In the genomic region with DNA sequence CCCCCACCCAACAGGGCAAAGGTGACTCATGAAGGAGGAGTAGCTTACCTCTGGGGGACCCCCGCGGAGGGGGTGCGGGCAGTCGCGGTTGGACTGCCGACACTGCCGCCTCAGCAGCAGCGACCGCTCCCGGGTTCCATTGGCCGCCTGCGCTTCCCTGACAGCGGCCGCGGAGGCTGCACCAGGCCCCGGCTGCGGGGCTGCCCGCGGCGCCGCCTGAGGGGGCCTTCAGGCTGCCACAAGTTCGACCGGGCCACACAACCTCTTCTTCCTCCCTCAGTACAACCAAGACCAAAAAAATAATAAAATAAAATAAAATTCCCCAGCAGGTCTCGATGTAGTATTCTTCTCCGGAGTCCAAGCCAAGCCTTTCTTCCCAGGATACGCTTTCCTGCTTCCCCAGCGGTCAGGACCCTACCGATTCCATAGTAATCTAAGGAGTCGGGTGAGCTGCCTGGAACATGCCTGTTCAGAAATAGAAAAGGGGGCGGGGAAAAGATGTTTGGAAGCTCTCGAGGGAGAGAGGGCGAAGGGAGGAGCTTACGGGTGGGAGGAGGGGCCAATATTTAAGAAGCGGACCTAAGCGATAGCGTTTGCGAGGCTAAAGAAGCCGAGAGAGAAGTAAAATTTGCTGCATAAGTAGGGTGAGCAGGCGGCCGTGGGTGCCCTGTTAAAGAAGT, we compare ENCODE assay signal across 8 cellular contexts. TPM values are rescaled to one million over a fixed set of nuclear protein-coding genes. Genes with fewer than 3 reads are reported as not detected.
DNase-seq lines count a peak whose midpoint lies in the region; ATAC-seq, FAIRE-seq and TF ChIP-seq lines count a peak whose summit lies in the region.

A gene (minus strand): TSS at position 194 of the 680 bp plus-strand sequence. CDS start 10,935 bp downstream, outside the sequence.

- H2BK120ac ChIP-seq in IMR-90 (ENCODE audit: low read depth, low read length) = peak within 1 kb of the TSS; percentile 92

- H3K14ac ChIP-seq in IMR-90 (replicated peaks; ENCODE audit: low read depth, low read length) = peak within 1 kb of the TSS; percentile 98

- peak within 1 kb of the TSS; percentile 100 for H3K4me2 ChIP-seq in IMR-90 (ENCODE audit: low read depth, low read length)
- H3K4me2 ChIP-seq in OCI-LY7 (ENCODE audit: low read length) = peak within 1 kb of the TSS; percentile 90

- H3K4ac ChIP-seq in IMR-90 (ENCODE audit: low read depth, low read length) = peak within 1 kb of the TSS; percentile 94

- TF ChIP-seq CTCF in IMR-90 (conservative IDR thresholded peaks at IDR 0.05; ENCODE audit: low read depth, low read length) (no peak), OCI-LY7 (conservative IDR thresholded peaks at IDR 0.05; ENCODE audit: low read length) (no peak)

- H3K18ac ChIP-seq in IMR-90 (ENCODE audit: low read depth, low read length) = peak within 1 kb of the TSS; percentile 94

- H3K4me3 ChIP-seq in IMR-90 (ENCODE audit: insufficient read depth, low read depth, low read length) (peak within 1 kb of the TSS; percentile 88), OCI-LY7 (ENCODE audit: low read depth, low read length, poor library complexity, severe bottlenecking) (peak within 1 kb of the TSS; percentile 74)

- peak within 1 kb of the TSS; percentile 94 to 97 for H4K8ac ChIP-seq in IMR-90 (ENCODE audit: low read depth in 2 of 2, low read length in 2 of 2)

- no peaks in the 10 kb centered on the region for H3K27me3 ChIP-seq in IMR-90 (ENCODE audit: control insufficient read depth, insufficient read depth, low read length)

- H2BK5ac ChIP-seq in IMR-90 (ENCODE audit: low read depth, low read length, poor library complexity, severe bottlenecking) = peak within 1 kb of the TSS; percentile 92

- H3K36me3 ChIP-seq in IMR-90 (ENCODE audit: control insufficient read depth, insufficient read depth, low read length) (peaks cover 15% of the 10 kb centered on the region), OCI-LY7 (ENCODE audit: insufficient read depth, low read length) (peaks cover 28% of the 10 kb centered on the region)

- H3K79me2 ChIP-seq in OCI-LY7 (ENCODE audit: insufficient read depth, low read depth, low read length) = peaks cover 17% of the 10 kb centered on the region

- peak; percentile 79 for TF ChIP-seq POLR2A in IMR-90 (IDR thresholded peaks at IDR 0.05; ENCODE audit: low read depth, low read length)

- peak; percentile 89 for FAIRE-seq in endometrium (lab: Jason Lieb, UNC)

- TF ChIP-seq RAD21 in IMR-90 (IDR thresholded peaks at IDR 0.05; ENCODE audit: low read length) = no peak

- H3K27ac ChIP-seq in IMR-90 (ENCODE audit: insufficient read depth, low read length) (peak within 1 kb of the TSS; percentile 88), OCI-LY7 (ENCODE audit: low read depth, low read length, poor library complexity, severe bottlenecking) (peak within 1 kb of the TSS; percentile 67)

- POLR2A ChIA-PET in IMR-90 (lab: Charles Lee; ENCODE audit: unreplicated experiment) (interaction anchor here (0.5 to 1.6 kb wide), 5 partner anchors 13 to 22 kb away, joined by 3 to 4 read pairs (median 4); no protein-coding TSS in a partner anchor), OCI-LY7 (lab: Charles Lee) (interaction anchor here (0.6 to 2.8 kb wide), 13 partner anchors 9 to 363 kb away, joined by 3 to 11 read pairs (median 3); a partner anchor contains a TSS)

- intact Hi-C loops in IMR-90 (cut with micrococcal nuclease) = loop anchor here (1.0 to 10.0 kb wide), 2 partner anchors 16 to 217 kb away; a partner anchor contains a TSS
- intact Hi-C loops in OCI-LY7 (cut with micrococcal nuclease; ENCODE audit: unreplicated experiment) = loop anchor here (5.0 kb wide), 1 partner anchor 45 kb away; a partner anchor contains a TSS

- H3K56ac ChIP-seq in IMR-90 (ENCODE audit: extremely low read depth, insufficient read depth, low read length) = peak within 1 kb of the TSS; percentile 99

- peaks cover 11 to 47% of the 10 kb centered on the region in 2 experiments for H3K79me1 ChIP-seq in IMR-90 (ENCODE audit: low read depth in 1 of 2, low read length in 2 of 2)

- H3K4me1 ChIP-seq in IMR-90 (ENCODE audit: control insufficient read depth, insufficient read depth, low read length) (peaks cover 9% of the 10 kb centered on the region), OCI-LY7 (ENCODE audit: insufficient read depth, low read length, poor library complexity, severe bottlenecking) (peaks cover 23% of the 10 kb centered on the region)

- dilution Hi-C loops in IMR-90 (cut with HindIII; ENCODE audit: low sequenced_read_pairs, unreplicated experiment) = no loop called here

- BruUV-seq in IMR-90 (replicated peaks; lab: Mats Ljungman, UMichigan) (no TSS peak), OCI-LY7 (replicated peaks; lab: Mats Ljungman, UMichigan) (no TSS peak)

- H3K23ac ChIP-seq in IMR-90 (ENCODE audit: low read depth, low read length) = peak within 1 kb of the TSS; percentile 92

- peak within 1 kb of the TSS; percentile 90 for H3K9ac ChIP-seq in IMR-90 (ENCODE audit: low read depth, low read length)

- DNase-seq in CMK (ENCODE audit: low read depth) (peak; percentile 87), IMR-90 (peak; percentile 98), OCI-LY7 (ENCODE audit: low spot score) (peak; percentile 97), mesenteric fat pad (ENCODE audit: low spot score) (no peak)
- peak; percentile 86 for DNase-seq in activated CD8-positive, alpha-beta memory T cell treated with anti-CD3 and anti-CD28 coated beads, Interleukin-2, amount 50 U/mL, for 48 hours
- DNase-seq in stimulated activated CD8-positive, alpha-beta memory T cell treated with anti-CD3 and anti-CD28 coated beads, Interleukin-15, amount 100 ng/mL, for 1 hour (ENCODE audit: low read depth) = peak; percentile 77

- peak within 1 kb of the TSS; percentile 90 for H2AK9ac ChIP-seq in IMR-90 (replicated peaks; ENCODE audit: low read depth, low read length, poor library complexity)

- peaks cover 12% of the 10 kb centered on the region for H3K9me1 ChIP-seq in IMR-90 (ENCODE audit: insufficient read depth, low read length)

- WGBS in IMR-90 (ENCODE audit: extremely low coverage in 2 of 2, insufficient read length in 1 of 2), 2 experiments = 0% methylated on average over 1 of the region's 40 CpGs; no CpG with 5 or more reads in 1 of the 2 experiments

- H2AFZ ChIP-seq in IMR-90 (replicated peaks; ENCODE audit: low read length, poor library complexity) (peak within 1 kb of the TSS; percentile 96), OCI-LY7 (ENCODE audit: low read length) (peak within 1 kb of the TSS; percentile 85)

- ATAC-seq in GM21423 (IDR thresholded peaks at IDR 0.05; ENCODE audit: unreplicated experiment) (peak; percentile 83), IMR-90 (ENCODE audit: low read depth) (peak; percentile 96)

- no peaks in the 10 kb centered on the region for H3K9me2 ChIP-seq in OCI-LY7 (ENCODE audit: insufficient read depth, low read length)

- peak within 1 kb of the TSS; percentile 80; the same call in 2 of the 3 replicates for H2BK15ac ChIP-seq in IMR-90 (ENCODE audit: low read depth, low read length)

- H2BK20ac ChIP-seq in IMR-90 (ENCODE audit: low read depth, low read length) = peak within 1 kb of the TSS; percentile 66; the same call in 1 of the 2 replicates

- peak within 1 kb of the TSS; percentile 96 for H4K91ac ChIP-seq in IMR-90 (ENCODE audit: insufficient read depth, low read depth, low read length)

- H3K9me3 ChIP-seq in IMR-90 (ENCODE audit: control insufficient read depth, insufficient read depth, low read length) (no peaks in the 10 kb centered on the region), OCI-LY7 (ENCODE audit: low read length) (no peaks in the 10 kb centered on the region)

- H4K5ac ChIP-seq in IMR-90 (ENCODE audit: low read depth, low read length) = peak within 1 kb of the TSS; percentile 81

- in situ Hi-C loops in IMR-90 (cut with MboI; ENCODE audit: low sequenced_read_pairs) = no loop called here

- CTCF ChIA-PET in IMR-90 (lab: Yijun Ruan, JAX) (interaction anchor here (1.3 to 1.5 kb wide), 3 partner anchors 13 to 26 kb away, joined by 5 read pairs; no protein-coding TSS in a partner anchor), OCI-LY7 (lab: Charles Lee; ENCODE audit: unreplicated experiment) (interaction anchor here (0.6 to 1.6 kb wide), 5 partner anchors 14 to 759 kb away, joined by 3 to 7 read pairs (median 4); a partner anchor contains a TSS)

- peaks cover 17% of the 10 kb centered on the region for H4K20me1 ChIP-seq in IMR-90 (ENCODE audit: insufficient read depth, low read length)
- H4K20me1 ChIP-seq in OCI-LY7 (ENCODE audit: insufficient read depth, low read length) = no peaks in the 10 kb centered on the region

- H2AK5ac ChIP-seq in IMR-90 (ENCODE audit: low read depth, low read length) = peak within 1 kb of the TSS; percentile 89

TF ChIP-seq in IMR-90, 13 proteins besides CTCF, POLR2A, EP300 and RAD21:
- TF ChIP-seq SMC3 (IDR thresholded peaks at IDR 0.05; ENCODE audit: low read depth, low read length) (no peak), MAFK (IDR thresholded peaks at IDR 0.05; ENCODE audit: low read depth, low read length) (no peak), RFX5 (IDR thresholded peaks at IDR 0.05; ENCODE audit: low read depth, low read length) (no peak), CHD1 (IDR thresholded peaks at IDR 0.05; ENCODE audit: low read depth, low read length) (no peak), MAZ (IDR thresholded peaks at IDR 0.05; ENCODE audit: borderline replicate concordance, low read depth, low read length) (peak; percentile 39; the same call in 1 of the 2 replicates), MXI1 (IDR thresholded peaks at IDR 0.05; ENCODE audit: borderline replicate concordance, low read depth, low read length) (peak; percentile 54; the same call in 1 of the 2 replicates), RCOR1 (IDR thresholded peaks at IDR 0.05; ENCODE audit: insufficient replicate concordance, low read length) (no peak)
- TF ChIP-seq, protein P1, sequence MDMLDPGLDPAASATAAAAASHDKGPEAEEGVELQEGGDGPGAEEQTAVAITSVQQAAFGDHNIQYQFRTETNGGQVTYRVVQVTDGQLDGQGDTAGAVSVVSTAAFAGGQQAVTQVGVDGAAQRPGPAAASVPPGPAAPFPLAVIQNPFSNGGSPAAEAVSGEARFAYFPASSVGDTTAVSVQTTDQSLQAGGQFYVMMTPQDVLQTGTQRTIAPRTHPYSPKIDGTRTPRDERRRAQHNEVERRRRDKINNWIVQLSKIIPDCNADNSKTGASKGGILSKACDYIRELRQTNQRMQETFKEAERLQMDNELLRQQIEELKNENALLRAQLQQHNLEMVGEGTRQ (IDR thresholded peaks at IDR 0.05; ENCODE audit: low read depth, low read length) = no peak

RNA-seq across cellular contexts. Expression of the gene that starts here (rescaled TPM):
- total RNA-seq in IMR-90 (2012; rRNA removed) (77.2 and 94.5 TPM in 2 replicates), OCI-LY7 (2022) (50.6 and 60.4 TPM in 2 replicates), mesenteric fat pad (84.4 TPM)
- 82.4 and 91.5 TPM in 2 replicates for polyA plus RNA-seq in IMR-90 (2012; rRNA removed)
- polyA plus RNA-seq in IMR-90 (2012; cell fraction: cytosol; rRNA removed) = 47.9 and 66.0 TPM in 2 replicates
- 103 and 135 TPM in 2 replicates for polyA plus RNA-seq in IMR-90 (2012; cell fraction: nucleus; rRNA removed; ENCODE audit: low replicate concordance)
- total RNA-seq in OCI-LY7 (2014; rRNA removed; shearing (Covaris generic)) = 36.9 and 38.0 TPM in 2 replicates
